Comparison of ENCODE assay signal across 24 cellular contexts in genomic region chr12:9719835-9720234, GRCh38. TPM values are rescaled to one million over a fixed set of nuclear protein-coding genes. Genes with fewer than 3 reads are reported as not detected.
DNase-seq lines count a peak whose midpoint lies in the region; ATAC-seq and TF ChIP-seq lines count a peak whose summit lies in the region.
"Had no signal": no experiment of that assay in that cellular context is flagged by ENCODE, and none has a peak within 500 bp of the region (broad histone marks: within the 10 kb centered on the region; RNA-seq: fewer than 3 reads in every experiment).

No MANE protein-coding gene starts in this region.

- ATAC-seq in activated CD8-positive, alpha-beta T cell treated with anti-CD3 and anti-CD28 coated beads for 36 hours: peak; percentile 79
- ATAC-seq in activated CD8-positive, alpha-beta T cell treated with anti-CD3 and anti-CD28 coated beads, Interleukin-2, amount 10 ng/mL, durations not matched to agents 7 days and 5 days: no peak
- no peak for ATAC-seq in GM18505 (IDR thresholded peaks at IDR 0.05; ENCODE audit: unreplicated experiment)
- ATAC-seq in T-helper 17 cell: no peak
- ATAC-seq in stimulated activated memory B cell treated with anti-CD40 and anti-IgM and Interleukin-4, amounts not matched to agents 10 μg/mL and 1 μg/mL and 100 μg/mL, for 72 hours: no peak
- ATAC-seq in GM21528 (IDR thresholded peaks at IDR 0.05; ENCODE audit: low FRiP score, unreplicated experiment): no peak
- no peak for ATAC-seq in naive thymus-derived CD8-positive, alpha-beta T cell
- ATAC-seq: HCT116, left ventricle myocardium superior, Right ventricle myocardium inferior had no signal

- no peak for TF ChIP-seq CTCF in activated CD8-positive, alpha-beta T cell treated with anti-CD3 and anti-CD28 coated beads for 36 hours (IDR thresholded peaks at IDR 0.05)

- POLR2A ChIA-PET in activated CD8-positive, alpha-beta T cell treated with anti-CD3 and anti-CD28 coated beads for 36 hours (lab: Charles Lee): interaction anchor here (1.4 kb wide), 1 partner anchor 20 kb away, joined by 3 read pairs; no protein-coding TSS in a partner anchor
- POLR2A ChIA-PET in activated CD8-positive, alpha-beta T cell treated with anti-CD3 and anti-CD28 coated beads, Interleukin-2, amount 10 ng/mL, durations not matched to agents 7 days and 5 days (lab: Charles Lee): no interaction called here
- POLR2A ChIA-PET in naive thymus-derived CD8-positive, alpha-beta T cell (lab: Charles Lee): interaction anchor here (1.8 kb wide), 1 partner anchor 22 kb away, joined by 4 read pairs; no protein-coding TSS in a partner anchor

- H3K4me3 Mint-ChIP-seq in activated CD8-positive, alpha-beta T cell treated with anti-CD3 and anti-CD28 coated beads for 36 hours: no peak overlapping the region
- H3K4me3 Mint-ChIP-seq in activated CD8-positive, alpha-beta T cell treated with anti-CD3 and anti-CD28 coated beads, Interleukin-2, amount 10 ng/mL, durations not matched to agents 7 days and 5 days: no peak overlapping the region
- H3K4me3 Mint-ChIP-seq in T-helper 17 cell: peak overlapping the region; percentile 31
- peak overlapping the region; percentile 41 for H3K4me3 Mint-ChIP-seq in stimulated activated memory B cell treated with anti-CD40 and anti-IgM and Interleukin-4, amounts not matched to agents 10 μg/mL and 1 μg/mL and 100 μg/mL, for 72 hours
- H3K4me3 Mint-ChIP-seq in naive thymus-derived CD8-positive, alpha-beta T cell: no peak overlapping the region
- H3K4me3 Mint-ChIP-seq: central memory CD8-positive, alpha-beta T cell had no signal

- CTCF ChIA-PET in activated CD8-positive, alpha-beta T cell treated with anti-CD3 and anti-CD28 coated beads for 36 hours (lab: Charles Lee): interaction anchor here (7.2 kb wide), 1 partner anchor 12 kb away, joined by 67 read pairs; no protein-coding TSS in a partner anchor
- CTCF ChIA-PET in activated CD8-positive, alpha-beta T cell treated with anti-CD3 and anti-CD28 coated beads, Interleukin-2, amount 10 ng/mL, durations not matched to agents 7 days and 5 days (lab: Charles Lee): no interaction called here

- no peaks in the 10 kb centered on the region for H3K9me3 ChIP-seq in T-helper 17 cell (ENCODE audit: control insufficient read depth, low read length, poor library complexity, severe bottlenecking)
- H3K9me3 ChIP-seq: ascending aorta, BLaER1 had no signal

- intact Hi-C loops in activated CD8-positive, alpha-beta T cell treated with anti-CD3 and anti-CD28 coated beads for 36 hours (cut with micrococcal nuclease): no loop called here

- peak; percentile 17 for TF ChIP-seq POLR2A in GM18505 (IDR thresholded peaks at IDR 0.05; ENCODE audit: borderline replicate concordance, extremely low read depth, insufficient read depth, insufficient read length)

- H3K27me3 Mint-ChIP-seq in activated CD8-positive, alpha-beta T cell treated with anti-CD3 and anti-CD28 coated beads for 36 hours: peaks cover 4% of the 10 kb centered on the region
- H3K27me3 Mint-ChIP-seq in activated CD8-positive, alpha-beta T cell treated with anti-CD3 and anti-CD28 coated beads, Interleukin-2, amount 10 ng/mL, durations not matched to agents 7 days and 5 days (ENCODE audit: low read depth): no peaks in the 10 kb centered on the region
- peaks cover 7% of the 10 kb centered on the region for H3K27me3 Mint-ChIP-seq in T-helper 17 cell
- no peaks in the 10 kb centered on the region for H3K27me3 Mint-ChIP-seq in stimulated activated memory B cell treated with anti-CD40 and anti-IgM and Interleukin-4, amounts not matched to agents 10 μg/mL and 1 μg/mL and 100 μg/mL, for 72 hours
- H3K27me3 Mint-ChIP-seq in naive thymus-derived CD8-positive, alpha-beta T cell: no peaks in the 10 kb centered on the region
- H3K27me3 Mint-ChIP-seq: central memory CD8-positive, alpha-beta T cell had no signal

- peaks cover 8% of the 10 kb centered on the region for H3K36me3 Mint-ChIP-seq in activated CD8-positive, alpha-beta T cell treated with anti-CD3 and anti-CD28 coated beads for 36 hours (ENCODE audit: low read depth)
- H3K36me3 Mint-ChIP-seq in activated CD8-positive, alpha-beta T cell treated with anti-CD3 and anti-CD28 coated beads, Interleukin-2, amount 10 ng/mL, durations not matched to agents 7 days and 5 days (ENCODE audit: low read depth): peaks cover 21% of the 10 kb centered on the region
- no peaks in the 10 kb centered on the region for H3K36me3 Mint-ChIP-seq in T-helper 17 cell (ENCODE audit: low read depth)
- H3K36me3 Mint-ChIP-seq in stimulated activated memory B cell treated with anti-CD40 and anti-IgM and Interleukin-4, amounts not matched to agents 10 μg/mL and 1 μg/mL and 100 μg/mL, for 72 hours: peaks cover 78% of the 10 kb centered on the region
- H3K36me3 Mint-ChIP-seq in naive thymus-derived CD8-positive, alpha-beta T cell: no peaks in the 10 kb centered on the region

- H3K4me1 Mint-ChIP-seq in activated CD8-positive, alpha-beta T cell treated with anti-CD3 and anti-CD28 coated beads for 36 hours (ENCODE audit: low read depth): peaks cover 39% of the 10 kb centered on the region
- H3K4me1 Mint-ChIP-seq in activated CD8-positive, alpha-beta T cell treated with anti-CD3 and anti-CD28 coated beads, Interleukin-2, amount 10 ng/mL, durations not matched to agents 7 days and 5 days (ENCODE audit: low read depth): peaks cover 27% of the 10 kb centered on the region
- peaks cover 10% of the 10 kb centered on the region for H3K4me1 Mint-ChIP-seq in T-helper 17 cell
- peaks cover 92% of the 10 kb centered on the region for H3K4me1 Mint-ChIP-seq in stimulated activated memory B cell treated with anti-CD40 and anti-IgM and Interleukin-4, amounts not matched to agents 10 μg/mL and 1 μg/mL and 100 μg/mL, for 72 hours
- peaks cover 10 to 68% (median 12%) of the 10 kb centered on the region in 4 donors for H3K4me1 Mint-ChIP-seq in naive thymus-derived CD8-positive, alpha-beta T cell

- DNase-seq in activated CD8-positive, alpha-beta T cell treated with anti-CD3 and anti-CD28 coated beads for 36 hours: peak; percentile 19
- DNase-seq in activated CD8-positive, alpha-beta T cell treated with anti-CD3 and anti-CD28 coated beads, Interleukin-2, amount 10 ng/mL, durations not matched to agents 7 days and 5 days: no peak
- DNase-seq in T-helper 17 cell: no peak
- no peak for DNase-seq in DMS53 (lab: John Stamatoyannopoulos, UW)
- DNase-seq in naive thymus-derived CD8-positive, alpha-beta T cell: no peak
- DNase-seq: activated CD4-positive, alpha-beta T cell treated with anti-CD3 and anti-CD28 coated beads for 1 hour; activated naive CD4-positive, alpha-beta T cell treated with Interleukin-2 at 50 U/mL for 16 hours; foreskin fibroblast; Kasumi-1; left ventricle myocardium superior; NCI-H1092 treated with DMSO at 0.1 percent for 48 hours; OCI-M1; retina; stimulated activated CD4-positive, alpha-beta T cell treated with anti-CD3 and anti-CD28 coated beads, Interleukin-4, amount 100 ng/mL, for 24 hours had no signal

- H3K9me3 Mint-ChIP-seq in activated CD8-positive, alpha-beta T cell treated with anti-CD3 and anti-CD28 coated beads for 36 hours: no peaks in the 10 kb centered on the region
- H3K9me3 Mint-ChIP-seq in activated CD8-positive, alpha-beta T cell treated with anti-CD3 and anti-CD28 coated beads, Interleukin-2, amount 10 ng/mL, durations not matched to agents 7 days and 5 days (ENCODE audit: insufficient read depth): peaks cover 4% of the 10 kb centered on the region
- peaks cover 9% of the 10 kb centered on the region for H3K9me3 Mint-ChIP-seq in stimulated activated memory B cell treated with anti-CD40 and anti-IgM and Interleukin-4, amounts not matched to agents 10 μg/mL and 1 μg/mL and 100 μg/mL, for 72 hours
- H3K9me3 Mint-ChIP-seq in naive thymus-derived CD8-positive, alpha-beta T cell: no peaks in the 10 kb centered on the region
- H3K9me3 Mint-ChIP-seq: central memory CD8-positive, alpha-beta T cell had no signal

- H3K27ac Mint-ChIP-seq in activated CD8-positive, alpha-beta T cell treated with anti-CD3 and anti-CD28 coated beads for 36 hours: no peak overlapping the region
- H3K27ac Mint-ChIP-seq in activated CD8-positive, alpha-beta T cell treated with anti-CD3 and anti-CD28 coated beads, Interleukin-2, amount 10 ng/mL, durations not matched to agents 7 days and 5 days: no peak overlapping the region
- no peak overlapping the region for H3K27ac Mint-ChIP-seq in T-helper 17 cell
- H3K27ac Mint-ChIP-seq in stimulated activated memory B cell treated with anti-CD40 and anti-IgM and Interleukin-4, amounts not matched to agents 10 μg/mL and 1 μg/mL and 100 μg/mL, for 72 hours: peak overlapping the region; percentile 81
- no peak overlapping the region for H3K27ac Mint-ChIP-seq in naive thymus-derived CD8-positive, alpha-beta T cell

RNA-seq across cellular contexts. Expression of gene CLECL1, which starts 13.1 kb away (rescaled TPM):
- total RNA-seq in activated CD8-positive, alpha-beta T cell treated with anti-CD3 and anti-CD28 coated beads for 36 hours: 1 to 10 TPM; 6.0 to 8.5 TPM
- total RNA-seq in activated CD8-positive, alpha-beta T cell treated with anti-CD3 and anti-CD28 coated beads, Interleukin-2, amount 10 ng/mL, durations not matched to agents 7 days and 5 days: 1 to 10 TPM; 1.3 to 1.6 TPM
- total RNA-seq in T-helper 17 cell: 1 to 10 TPM; 1.5 TPM
- total RNA-seq in naive thymus-derived CD8-positive, alpha-beta T cell: under 1 TPM; 0.52 to 0.96 TPM
- polyA plus RNA-seq in naive thymus-derived CD8-positive, alpha-beta T cell: under 1 TPM in 1 of 3 donors, not detected in 2; 0.35 TPM
- total RNA-seq: A673, ascending aorta, left ventricle myocardium superior, urinary bladder had no signal

RNA-seq across cellular contexts. Expression of gene CD69, which starts 40.9 kb away (rescaled TPM):
- 100 to 1,000 TPM; 166 to 174 TPM for total RNA-seq in activated CD8-positive, alpha-beta T cell treated with anti-CD3 and anti-CD28 coated beads for 36 hours
- 100 to 1,000 TPM; 115 to 116 TPM for total RNA-seq in activated CD8-positive, alpha-beta T cell treated with anti-CD3 and anti-CD28 coated beads, Interleukin-2, amount 10 ng/mL, durations not matched to agents 7 days and 5 days
- 1,000 to 10,000 TPM; 1,001 to 1,104 TPM for total RNA-seq in T-helper 17 cell
- total RNA-seq in naive thymus-derived CD8-positive, alpha-beta T cell: 10 to 100 TPM; 30.7 to 34.0 TPM
- 100 to 1,000 TPM in 1 of 3 donors, 10 to 100 TPM in 2; 73.5 to 248 (median 87.9) TPM for polyA plus RNA-seq in naive thymus-derived CD8-positive, alpha-beta T cell
- total RNA-seq: A673 had no signal

RNA-seq across cellular contexts. Expression of gene CLEC2D, which starts 50.3 kb away (rescaled TPM):
- 100 to 1,000 TPM; 240 to 259 TPM for total RNA-seq in activated CD8-positive, alpha-beta T cell treated with anti-CD3 and anti-CD28 coated beads for 36 hours
- total RNA-seq in activated CD8-positive, alpha-beta T cell treated with anti-CD3 and anti-CD28 coated beads, Interleukin-2, amount 10 ng/mL, durations not matched to agents 7 days and 5 days: 100 to 1,000 TPM; 277 to 282 TPM
- total RNA-seq in T-helper 17 cell: 100 to 1,000 TPM; 151 to 173 TPM
- total RNA-seq in naive thymus-derived CD8-positive, alpha-beta T cell: 100 to 1,000 TPM; 433 to 438 TPM
- polyA plus RNA-seq in naive thymus-derived CD8-positive, alpha-beta T cell: 100 to 1,000 TPM; 315 to 389 (median 329) TPM
- total RNA-seq: ascending aorta had no signal

Comparison
In these comparisons a context has a peak if more than half of its experiments do, and no peak if none do; other contexts are left out.
1. H3K4me3 Mint-ChIP-seq: peak in T-helper 17 cell (single experiment) and stimulated activated memory B cell treated with anti-CD40 and anti-IgM and Interleukin-4, amounts not matched to agents 10 μg/mL and 1 μg/mL and 100 μg/mL, for 72 hours (single experiment); none in activated CD8-positive, alpha-beta T cell treated with anti-CD3 and anti-CD28 coated beads for 36 hours (single experiment), activated CD8-positive, alpha-beta T cell treated with anti-CD3 and anti-CD28 coated beads, Interleukin-2, amount 10 ng/mL, durations not matched to agents 7 days and 5 days (single experiment) and naive thymus-derived CD8-positive, alpha-beta T cell (0 of 10).
2. RNA of gene CD69, which starts 40.9 kb away (total RNA-seq): 1,001 to 1,104 TPM in T-helper 17 cell; 166 to 174 TPM in activated CD8-positive, alpha-beta T cell treated with anti-CD3 and anti-CD28 coated beads for 36 hours, 115 to 116 TPM in activated CD8-positive, alpha-beta T cell treated with anti-CD3 and anti-CD28 coated beads, Interleukin-2, amount 10 ng/mL, durations not matched to agents 7 days and 5 days and 30.7 to 34.0 TPM in naive thymus-derived CD8-positive, alpha-beta T cell; every median in the first group is over 4 times any median in the second.